In the genomic region with DNA sequence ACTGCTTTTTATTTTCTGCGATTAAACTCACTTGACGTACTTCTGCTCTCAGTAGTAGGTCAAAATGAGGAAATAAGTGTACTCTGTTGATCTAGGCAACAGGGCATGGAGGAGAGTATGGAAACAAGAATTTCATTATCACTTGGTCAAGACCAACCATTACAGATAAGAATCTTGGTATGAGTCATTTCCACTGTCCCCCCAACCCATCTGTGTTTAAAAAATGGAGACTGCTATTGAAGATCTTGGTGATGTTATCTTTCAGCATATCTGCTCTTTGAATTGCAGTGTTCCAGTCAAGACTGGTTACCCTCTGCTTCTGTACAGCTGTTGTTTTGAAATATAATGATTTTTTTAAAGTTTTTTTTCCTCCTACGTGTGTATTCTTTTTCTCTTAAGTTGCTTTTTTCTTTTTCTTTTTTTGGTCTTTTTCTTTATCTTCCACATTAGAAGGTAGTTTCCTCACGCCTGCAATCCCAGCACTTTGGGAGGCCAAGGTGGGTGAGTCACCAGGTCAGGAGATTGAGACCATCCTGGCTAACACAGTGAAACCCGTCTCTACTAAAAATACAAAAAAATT, we compare ENCODE assay signal across 8 cellular contexts. TPM values are rescaled to one million over a fixed set of nuclear protein-coding genes. Genes with fewer than 3 reads are reported as not detected.
DNase-seq lines count a peak whose midpoint lies in the region; ATAC-seq and TF ChIP-seq lines count a peak whose summit lies in the region.

No MANE protein-coding gene starts in this region.

- peaks cover 72% of the 10 kb centered on the region for H3K36me3 Mint-ChIP-seq in activated CD8-positive, alpha-beta T cell treated with anti-CD3 and anti-CD28 coated beads for 36 hours (ENCODE audit: low read depth)

- H3K9me3 Mint-ChIP-seq in activated CD8-positive, alpha-beta T cell treated with anti-CD3 and anti-CD28 coated beads for 36 hours = peaks cover 28% of the 10 kb centered on the region

- no peak for TF ChIP-seq CTCF in activated CD8-positive, alpha-beta T cell treated with anti-CD3 and anti-CD28 coated beads for 36 hours (IDR thresholded peaks at IDR 0.05)
- TF ChIP-seq CTCF in coronary artery (IDR thresholded peaks at IDR 0.05) = no peak

- H3K27ac ChIP-seq in coronary artery = no peak overlapping the region

- POLR2A ChIA-PET in activated CD8-positive, alpha-beta T cell treated with anti-CD3 and anti-CD28 coated beads for 36 hours (lab: Charles Lee) = interaction anchor here (1.5 to 3.9 kb wide), 2 partner anchors 11 to 18 kb away, joined by 3 to 19 read pairs; partner anchors contain the start of gene STAM

- H3K4me3 ChIP-seq in coronary artery = no peak overlapping the region

- no peaks in the 10 kb centered on the region for H3K27me3 Mint-ChIP-seq in activated CD8-positive, alpha-beta T cell treated with anti-CD3 and anti-CD28 coated beads for 36 hours

- CTCF ChIA-PET in activated CD8-positive, alpha-beta T cell treated with anti-CD3 and anti-CD28 coated beads for 36 hours (lab: Charles Lee) = no interaction called here

- peak overlapping the region; percentile 10 for H3K4me3 Mint-ChIP-seq in activated CD8-positive, alpha-beta T cell treated with anti-CD3 and anti-CD28 coated beads for 36 hours

- intact Hi-C loops in activated CD8-positive, alpha-beta T cell treated with anti-CD3 and anti-CD28 coated beads for 36 hours (cut with micrococcal nuclease) = no loop called here

- H3K27ac Mint-ChIP-seq in activated CD8-positive, alpha-beta T cell treated with anti-CD3 and anti-CD28 coated beads for 36 hours = peak overlapping the region; percentile 66

- ATAC-seq in GM19324 (IDR thresholded peaks at IDR 0.05; ENCODE audit: low FRiP score, unreplicated experiment) (peak; percentile 78), HG03139 (IDR thresholded peaks at IDR 0.05; ENCODE audit: unreplicated experiment) (peak; percentile 80)
- peak; percentile 52 for ATAC-seq in activated CD8-positive, alpha-beta T cell treated with anti-CD3 and anti-CD28 coated beads for 36 hours

- peaks cover 70% of the 10 kb centered on the region for H3K4me1 Mint-ChIP-seq in activated CD8-positive, alpha-beta T cell treated with anti-CD3 and anti-CD28 coated beads for 36 hours (ENCODE audit: low read depth)

- DNase-seq in CD1c-positive myeloid dendritic cell (ENCODE audit: extremely low spot score) = peak; percentile 23
- DNase-seq in activated CD8-positive, alpha-beta T cell treated with anti-CD3 and anti-CD28 coated beads for 36 hours = no peak
- DNase-seq in NCI-H1105 treated with DMSO at 0.1 percent for 48 hours (lab: John Stamatoyannopoulos, UW) = no peak
- no peak for DNase-seq in coronary artery (ENCODE audit: low spot score)
- DNase-seq in stimulated activated CD4-positive, alpha-beta T cell treated with anti-CD3 and anti-CD28 coated beads, Interleukin-4, amount 100 ng/mL, for 24 hours = no peak
- no peak for DNase-seq in NCI-H1436 (lab: John Stamatoyannopoulos, UW)

RNA-seq across cellular contexts. Expression of gene STAM, which starts 11.7 kb away (rescaled TPM):
- total RNA-seq in activated CD8-positive, alpha-beta T cell treated with anti-CD3 and anti-CD28 coated beads for 36 hours = 10 to 100 TPM; 21.6 to 24.5 TPM

RNA-seq across cellular contexts. Expression of gene HACD1, which starts 38.5 kb away (rescaled TPM):
- 1 to 10 TPM; 2.6 to 2.8 TPM for total RNA-seq in activated CD8-positive, alpha-beta T cell treated with anti-CD3 and anti-CD28 coated beads for 36 hours
